In genomic region chr19:36488816-36489138, GRCh38 we compare ENCODE assay signal across 8 cellular contexts. TPM values are rescaled to one million over a fixed set of nuclear protein-coding genes. Genes with fewer than 3 reads are reported as not detected.
DNase-seq lines count a peak whose midpoint lies in the region; ATAC-seq and TF ChIP-seq lines count a peak whose summit lies in the region.

No MANE protein-coding gene starts in this region.

- intact Hi-C loops in left ventricle myocardium inferior (cut with micrococcal nuclease): no loop called here

- peak overlapping the region; percentile 97 for H3K27ac Mint-ChIP-seq in activated naive CD4-positive, alpha-beta T cell treated with anti-CD3 and anti-CD28 coated beads, Interleukin-2, amount 10 ng/mL, durations not matched to agents 7 days and 5 days

- peaks cover 5% of the 10 kb centered on the region for H3K9me3 ChIP-seq in left ventricle myocardium inferior (replicated peaks)
- no peaks in the 10 kb centered on the region for H3K9me3 ChIP-seq in skeletal muscle satellite cell (replicated peaks; ENCODE audit: low read length)

- peak overlapping the region; percentile 92 for H3K4me2 ChIP-seq in skeletal muscle satellite cell (ENCODE audit: low read length)

- TF ChIP-seq CTCF in left ventricle myocardium inferior (IDR thresholded peaks at IDR 0.05; ENCODE audit: borderline replicate concordance): no peak

- H3K27me3 ChIP-seq in left ventricle myocardium inferior (ENCODE audit: low read depth) (no peaks in the 10 kb centered on the region), skeletal muscle satellite cell (ENCODE audit: control insufficient read depth, insufficient read depth, low read length) (no peaks in the 10 kb centered on the region)

- peaks cover 42% of the 10 kb centered on the region for H3K36me3 Mint-ChIP-seq in activated naive CD4-positive, alpha-beta T cell treated with anti-CD3 and anti-CD28 coated beads, Interleukin-2, amount 10 ng/mL, durations not matched to agents 7 days and 5 days

- H3K27me3 Mint-ChIP-seq in activated naive CD4-positive, alpha-beta T cell treated with anti-CD3 and anti-CD28 coated beads, Interleukin-2, amount 10 ng/mL, durations not matched to agents 7 days and 5 days: no peaks in the 10 kb centered on the region

- CTCF ChIA-PET in activated naive CD4-positive, alpha-beta T cell treated with anti-CD3 and anti-CD28 coated beads, Interleukin-2, amount 10 ng/mL, durations not matched to agents 7 days and 5 days (lab: Charles Lee): no interaction called here

- peak; percentile 7 to 23 for DNase-seq in activated CD8-positive, alpha-beta memory T cell treated with anti-CD3 and anti-CD28 coated beads for 4 hours (ENCODE audit: low read depth in 2 of 2)
- no peak for DNase-seq in activated CD8-positive, alpha-beta memory T cell treated with anti-CD3 and anti-CD28 coated beads, Interleukin-2, amount 50 U/mL, for 48 hours
- DNase-seq in NCI-H526 (lab: John Stamatoyannopoulos, UW): peak; percentile 75 to 82
- no peak for DNase-seq in activated naive CD4-positive, alpha-beta T cell treated with anti-CD3 and anti-CD28 coated beads, Interleukin-2, amount 10 ng/mL, durations not matched to agents 7 days and 5 days
- DNase-seq in left ventricle myocardium inferior: no peak
- DNase-seq in inferior parietal cortex (ENCODE audit: extremely low spot score): no peak

- peak; percentile 20 for ATAC-seq in HG02678 (IDR thresholded peaks at IDR 0.05; ENCODE audit: unreplicated experiment)

- peak overlapping the region; percentile 96 for H3K4me3 Mint-ChIP-seq in activated naive CD4-positive, alpha-beta T cell treated with anti-CD3 and anti-CD28 coated beads, Interleukin-2, amount 10 ng/mL, durations not matched to agents 7 days and 5 days

- H3K9me3 Mint-ChIP-seq in activated naive CD4-positive, alpha-beta T cell treated with anti-CD3 and anti-CD28 coated beads, Interleukin-2, amount 10 ng/mL, durations not matched to agents 7 days and 5 days: peaks cover 36% of the 10 kb centered on the region

- H3K27ac ChIP-seq in left ventricle myocardium inferior (replicated peaks): peak overlapping the region; percentile 98

- H3K4me1 ChIP-seq in left ventricle myocardium inferior: peaks cover 29% of the 10 kb centered on the region
- peaks cover 4% of the 10 kb centered on the region for H3K4me1 ChIP-seq in skeletal muscle satellite cell (ENCODE audit: control insufficient read depth, insufficient read depth, low read length)

- H3K36me3 ChIP-seq in left ventricle myocardium inferior (peaks cover 10% of the 10 kb centered on the region), skeletal muscle satellite cell (ENCODE audit: insufficient read depth, low read length) (no peaks in the 10 kb centered on the region)

- peak overlapping the region; percentile 95 for H3K4me3 ChIP-seq in left ventricle myocardium inferior
- peak overlapping the region; percentile 76 for H3K4me3 ChIP-seq in skeletal muscle satellite cell (ENCODE audit: low read length)

- H3K9ac ChIP-seq in skeletal muscle satellite cell (ENCODE audit: low read depth, low read length): peak overlapping the region; percentile 86

- H3K4me1 Mint-ChIP-seq in activated naive CD4-positive, alpha-beta T cell treated with anti-CD3 and anti-CD28 coated beads, Interleukin-2, amount 10 ng/mL, durations not matched to agents 7 days and 5 days: peaks cover 33% of the 10 kb centered on the region

RNA-seq across cellular contexts. Expression of gene ZNF566, which starts 0.6 kb away (rescaled TPM):
- total RNA-seq in left ventricle myocardium inferior: 11.8 TPM
- total RNA-seq in skeletal muscle satellite cell (2012; rRNA removed): 3.5 and 9.1 TPM in 2 replicates

RNA-seq across cellular contexts. Expression of gene ZNF260, which starts 39.3 kb away (rescaled TPM):
- 10.9 TPM for total RNA-seq in left ventricle myocardium inferior
- 9.8 and 14.2 TPM in 2 replicates for total RNA-seq in skeletal muscle satellite cell (2012; rRNA removed)

Comparison
In these comparisons a context has a peak if more than half of its experiments do, and no peak if none do; other contexts are left out.
1. DNase-seq: peak in activated CD8-positive, alpha-beta memory T cell treated with anti-CD3 and anti-CD28 coated beads for 4 hours (2 of 2) and NCI-H526 (2 of 2); none in activated CD8-positive, alpha-beta memory T cell treated with anti-CD3 and anti-CD28 coated beads, Interleukin-2, amount 50 U/mL, for 48 hours (single experiment), activated naive CD4-positive, alpha-beta T cell treated with anti-CD3 and anti-CD28 coated beads, Interleukin-2, amount 10 ng/mL, durations not matched to agents 7 days and 5 days (single experiment), left ventricle myocardium inferior (single experiment) and inferior parietal cortex (single experiment).